ENCODE assay signal across 25 cellular contexts in genomic region chr15:77091072-77091471, GRCh38. TPM values are rescaled to one million over a fixed set of nuclear protein-coding genes. Genes with fewer than 3 reads are reported as not detected.
DNase-seq lines count a peak whose midpoint lies in the region; ATAC-seq and TF ChIP-seq lines count a peak whose summit lies in the region.
"Had no signal": no experiment of that assay in that cellular context is flagged by ENCODE, and none has a peak within 500 bp of the region (broad histone marks: within the 10 kb centered on the region; RNA-seq: fewer than 3 reads in every experiment).

No MANE protein-coding gene starts in this region.

- TF ChIP-seq POLR2A in sigmoid colon (IDR thresholded peaks at IDR 0.05) = no peak

- WGBS in sigmoid colon, 2 donors = 87 to 91% methylated on average over 2 of the region's 2 CpGs

- H3K36me3 Mint-ChIP-seq in nephron progenitor cell (ENCODE audit: low read depth) = no peaks in the 10 kb centered on the region
- H3K36me3 Mint-ChIP-seq: CD8-positive, alpha-beta T cell had no signal

- H3K9me3 ChIP-seq in SJCRH30 (replicated peaks) (no peaks in the 10 kb centered on the region), sigmoid colon (no peaks in the 10 kb centered on the region)
- H3K9me3 ChIP-seq: A549; BLaER1 treated with 17β-estradiol and CSF1 and Interleukin-3, amounts not matched to agents 10 nM and 100 nM had no signal

- intact Hi-C loops in sigmoid colon (cut with DNase I) = no loop called here

- ATAC-seq in GM21786 (IDR thresholded peaks at IDR 0.05; ENCODE audit: unreplicated experiment) (no peak), GM21515 (IDR thresholded peaks at IDR 0.05; ENCODE audit: unreplicated experiment) (no peak)
- ATAC-seq: A549; CD8-positive, alpha-beta T cell; GM12878 had no signal

- H3K27ac ChIP-seq in SJCRH30 (peak overlapping the region; percentile 63), sigmoid colon (no peak overlapping the region)
- H3K27ac ChIP-seq: 22Rv1; A549; BLaER1 treated with 17β-estradiol and CSF1 and Interleukin-3, amounts not matched to agents 10 nM and 100 nM; C4-2B had no signal

- DNase-seq in activated CD8-positive, alpha-beta memory T cell treated with anti-CD3 and anti-CD28 coated beads for 24 hours = peak; percentile 15
- no peak for DNase-seq in activated CD8-positive, alpha-beta memory T cell treated with anti-CD3 and anti-CD28 coated beads, Interleukin-2, amount 50 U/mL, for 4 hours
- DNase-seq in SJCRH30 (peak; percentile 81 to 89), nephron progenitor cell (no peak), sigmoid colon (peak; percentile 4), kidney glomerular epithelial cell (lab: John Stamatoyannopoulos, UW) (no peak)
- DNase-seq: AML-193; CD4-positive, alpha-beta T cell; COR-L47; DMS 273 treated with DMSO at 0.1 percent for 48 hours; DMS153; DMS53; DMS79; DND-41; EL; GDM1 had no signal

- H3K4me1 Mint-ChIP-seq in nephron progenitor cell = peaks cover 3% of the 10 kb centered on the region

- no peaks in the 10 kb centered on the region for H3K9me3 Mint-ChIP-seq in nephron progenitor cell
- H3K9me3 Mint-ChIP-seq: CD4-positive, alpha-beta T cell; CD8-positive, alpha-beta T cell had no signal

- no peak for TF ChIP-seq EP300 in sigmoid colon (IDR thresholded peaks at IDR 0.05)

- peaks cover 36% of the 10 kb centered on the region for H3K4me1 ChIP-seq in SJCRH30
- H3K4me1 ChIP-seq in sigmoid colon = no peaks in the 10 kb centered on the region
- H3K4me1 ChIP-seq: A549; BLaER1 treated with 17β-estradiol and CSF1 and Interleukin-3, amounts not matched to agents 10 nM and 100 nM had no signal

- no peak overlapping the region for H3K4me3 Mint-ChIP-seq in nephron progenitor cell
- H3K4me3 Mint-ChIP-seq: B cell; CD4-positive, alpha-beta T cell; CD8-positive, alpha-beta T cell had no signal

- TF ChIP-seq CTCF in nephron progenitor cell (IDR thresholded peaks at IDR 0.05) (no peak), sigmoid colon (IDR thresholded peaks at IDR 0.05) (no peak)

- H3K27me3 Mint-ChIP-seq in nephron progenitor cell (ENCODE audit: low read depth, poor library complexity) = peaks cover 7% of the 10 kb centered on the region
- H3K27me3 Mint-ChIP-seq: B cell; CD4-positive, alpha-beta T cell had no signal

- no peak overlapping the region; the same call in 1 of the 2 replicates for H3K4me3 ChIP-seq in SJCRH30
- H3K4me3 ChIP-seq in sigmoid colon = no peak overlapping the region
- H3K4me3 ChIP-seq: A549; BLaER1 treated with 17β-estradiol and CSF1 and Interleukin-3, amounts not matched to agents 10 nM and 100 nM; GM12878 had no signal

- no peaks in the 10 kb centered on the region for H3K36me3 ChIP-seq in SJCRH30
- no peaks in the 10 kb centered on the region for H3K36me3 ChIP-seq in sigmoid colon
- H3K36me3 ChIP-seq: BLaER1 treated with 17β-estradiol and CSF1 and Interleukin-3, amounts not matched to agents 10 nM and 100 nM had no signal

- H3K27ac Mint-ChIP-seq in nephron progenitor cell = peak overlapping the region; percentile 20
- H3K27ac Mint-ChIP-seq: B cell; CD4-positive, alpha-beta T cell; CD8-positive, alpha-beta T cell had no signal

- no peaks in the 10 kb centered on the region for H3K27me3 ChIP-seq in SJCRH30
- no peaks in the 10 kb centered on the region for H3K27me3 ChIP-seq in sigmoid colon
- H3K27me3 ChIP-seq: BLaER1 treated with 17β-estradiol and CSF1 and Interleukin-3, amounts not matched to agents 10 nM and 100 nM had no signal

RNA-seq across cellular contexts. Expression of gene TSPAN3, which starts 20.2 kb away (rescaled TPM):
- 463 and 473 TPM in 2 replicates for total RNA-seq in SJCRH30 (2014; rRNA removed; shearing (Covaris generic))
- total RNA-seq in sigmoid colon = 100 to 1,000 TPM; 129 to 220 (median 157) TPM
- polyA plus RNA-seq in sigmoid colon = 100 to 1,000 TPM; 147 to 402 (median 255) TPM

Comparison
In these comparisons a context has a peak if more than half of its experiments do, and no peak if none do; other contexts are left out.
1. DNase-seq: peak in activated CD8-positive, alpha-beta memory T cell treated with anti-CD3 and anti-CD28 coated beads for 24 hours (single experiment), SJCRH30 (2 of 2) and sigmoid colon (single experiment); none in activated CD8-positive, alpha-beta memory T cell treated with anti-CD3 and anti-CD28 coated beads, Interleukin-2, amount 50 U/mL, for 4 hours (single experiment), nephron progenitor cell (single experiment) and kidney glomerular epithelial cell (single experiment).